Comparison of ENCODE assay signal across 19 cellular contexts in genomic region chr6:96104910-96105309, GRCh38.
"Had no signal": no experiment of that assay in that cellular context is flagged by ENCODE, and none has a peak within 500 bp of the region (broad histone marks: within the 10 kb centered on the region; RNA-seq: fewer than 3 reads in every experiment).

No MANE protein-coding gene starts in this region.

- H3K4me3 ChIP-seq: colonic mucosa, sigmoid colon, skin epidermis, stomach, thoracic aorta, transverse colon had no signal

- H3K27ac ChIP-seq: colonic mucosa, sigmoid colon, skin epidermis, stomach, thoracic aorta, transverse colon had no signal

- H3K36me3 Mint-ChIP-seq: natural killer cell had no signal

- H3K4me1 Mint-ChIP-seq: endodermal cell, natural killer cell, neural crest cell had no signal

- H3K9me3 Mint-ChIP-seq: endodermal cell, neural crest cell had no signal

- H3K9me3 ChIP-seq: colonic mucosa, sigmoid colon, stomach, thoracic aorta, transverse colon had no signal

- H3K36me3 ChIP-seq: colonic mucosa, sigmoid colon, stomach, thoracic aorta, transverse colon had no signal

- H3K4me3 Mint-ChIP-seq: endodermal cell, natural killer cell, neural crest cell had no signal

- FAIRE-seq: endothelial cell of umbilical vein, urothelium cell line had no signal

- H3K27me3 ChIP-seq: colonic mucosa, sigmoid colon, stomach, transverse colon had no signal

- DNase-seq: colonic mucosa; dermis blood vessel endothelial cell; endodermal cell; left colon; left ventricle myocardium superior; natural killer cell; posterior cingulate gyrus; sigmoid colon; stimulated activated CD4-positive, alpha-beta T cell treated with anti-CD3 and anti-CD28 coated beads, Interleukin-12 subunit alpha, Interleukin-12 subunit beta, amount 100 ng/mL, for 4 hours; stimulated activated naive CD4-positive, alpha-beta T cell; stomach; substantia nigra; transverse colon had no signal

- ATAC-seq: esophagus mucosa, left colon, left ventricle myocardium superior, natural killer cell had no signal

- H3K4me1 ChIP-seq: colonic mucosa, sigmoid colon, stomach, transverse colon had no signal

- H3K27ac Mint-ChIP-seq: endodermal cell, natural killer cell had no signal
